Comparison of ENCODE assay signal across 8 cellular contexts in genomic region chrX:81121513-81122363, GRCh38.
DNase-seq lines count a peak whose midpoint lies in the region; ATAC-seq, FAIRE-seq and TF ChIP-seq lines count a peak whose summit lies in the region.

No MANE protein-coding gene starts in this region.

- H3K27ac ChIP-seq in HUES6 (ENCODE audit: low read depth, low read length) (no peak overlapping the region; the same call in 1 of the 2 replicates), foreskin keratinocyte (no peak overlapping the region), neural cell (ENCODE audit: low read length) (no peak overlapping the region)

- H3K4me1 ChIP-seq in HUES6 (ENCODE audit: control insufficient read depth, insufficient read depth, low read length) = 0 out of 2 replicates have a peak, but pooled peaks cover 4% of the 10 kb centered on the region
- H3K4me1 ChIP-seq in foreskin keratinocyte = no peaks in the 10 kb centered on the region

- H3K9me2 ChIP-seq in neural cell (ENCODE audit: insufficient read depth, low read length) = no peaks in the 10 kb centered on the region

- no peaks in the 10 kb centered on the region for H3K79me2 ChIP-seq in neural cell (replicated peaks; ENCODE audit: insufficient read depth, low read length)

- H3K4me3 Mint-ChIP-seq in stimulated activated naive CD8-positive, alpha-beta T cell treated with anti-CD3 and anti-CD28 coated beads, Interleukin-15, Interleukin-2, amounts not matched to agents 100 ng/mL and 50 ng/mL, for 24 hours = peak overlapping the region; percentile 89

- TF ChIP-seq CTCF in D721Med (IDR thresholded peaks at IDR 0.05; ENCODE audit: insufficient read depth, missing control alignments) (no peak), foreskin keratinocyte (conservative IDR thresholded peaks at IDR 0.05) (no peak), neural cell (IDR thresholded peaks at IDR 0.05; ENCODE audit: poor library complexity, severe bottlenecking) (no peak)

- H3K36me3 ChIP-seq in HUES6 (ENCODE audit: control insufficient read depth, insufficient read depth, low read length) (no peaks in the 10 kb centered on the region), neural cell (ENCODE audit: insufficient read depth, low read length) (no peaks in the 10 kb centered on the region)

- H3K27me3 ChIP-seq in HUES6 (ENCODE audit: control insufficient read depth, insufficient read depth, low read length) (peaks cover 24% of the 10 kb centered on the region), foreskin keratinocyte (peaks cover 5% of the 10 kb centered on the region), neural cell (ENCODE audit: insufficient read depth, low read depth, low read length) (no peaks in the 10 kb centered on the region)

- H3K9me3 ChIP-seq in HUES6 (ENCODE audit: control insufficient read depth, insufficient read depth, low read depth, low read length) = no peaks in the 10 kb centered on the region; the same call in 1 of the 2 replicates
- no peaks in the 10 kb centered on the region for H3K9me3 ChIP-seq in neural cell (ENCODE audit: low read length)

- FAIRE-seq in D721Med (lab: Jason Lieb, UNC) = peak; percentile 80

- no peaks in the 10 kb centered on the region for H4K20me1 ChIP-seq in neural cell (ENCODE audit: insufficient read depth)

- H3K9ac ChIP-seq in HUES6 (ENCODE audit: low read length) = peak overlapping the region; percentile 65
- peak overlapping the region; percentile 38 for H3K9ac ChIP-seq in neural cell (ENCODE audit: low read length)

- H3K27me3 Mint-ChIP-seq in stimulated activated naive CD8-positive, alpha-beta T cell treated with anti-CD3 and anti-CD28 coated beads, Interleukin-15, Interleukin-2, amounts not matched to agents 100 ng/mL and 50 ng/mL, for 24 hours = no peaks in the 10 kb centered on the region

- TF ChIP-seq RAD21 in neural cell (conservative IDR thresholded peaks at IDR 0.05) = no peak

- peak overlapping the region; percentile 51 for H3K4me2 ChIP-seq in neural cell (ENCODE audit: low read length)

- peak overlapping the region; percentile 69 for H3K27ac Mint-ChIP-seq in stimulated activated naive CD8-positive, alpha-beta T cell treated with anti-CD3 and anti-CD28 coated beads, Interleukin-15, Interleukin-2, amounts not matched to agents 100 ng/mL and 50 ng/mL, for 24 hours

- DNase-seq in D721Med (ENCODE audit: insufficient read length, low spot score) = peak; percentile 12
- DNase-seq in SHP77 (lab: John Stamatoyannopoulos, UW) = peak; percentile 80 to 84
- peak; percentile 37 for DNase-seq in activated gamma-delta T cell (lab: John Stamatoyannopoulos, UW)
- DNase-seq in foreskin keratinocyte = peak; percentile 68 to 87

- no peaks in the 10 kb centered on the region for H3K36me3 Mint-ChIP-seq in stimulated activated naive CD8-positive, alpha-beta T cell treated with anti-CD3 and anti-CD28 coated beads, Interleukin-15, Interleukin-2, amounts not matched to agents 100 ng/mL and 50 ng/mL, for 24 hours (ENCODE audit: low read depth)

- ATAC-seq in GM21515 (IDR thresholded peaks at IDR 0.05; ENCODE audit: unreplicated experiment) (peak; percentile 98), foreskin keratinocyte (peak; percentile 99)

- H3F3A ChIP-seq in neural cell (ENCODE audit: insufficient read depth, low read length, poor library complexity, severe bottlenecking) = no peaks in the 10 kb centered on the region

- H2AFZ ChIP-seq in neural cell (ENCODE audit: low read depth, low read length) = peak overlapping the region; percentile 14

- peak overlapping the region; percentile 87 for H3K4me3 ChIP-seq in HUES6 (ENCODE audit: low read depth, low read length)
- peak overlapping the region; percentile 75 for H3K4me3 ChIP-seq in neural cell (ENCODE audit: low read length)

- H3K9me3 Mint-ChIP-seq in stimulated activated naive CD8-positive, alpha-beta T cell treated with anti-CD3 and anti-CD28 coated beads, Interleukin-15, Interleukin-2, amounts not matched to agents 100 ng/mL and 50 ng/mL, for 24 hours = no peaks in the 10 kb centered on the region

- no peak for TF ChIP-seq EP300 in neural cell (conservative IDR thresholded peaks at IDR 0.05; ENCODE audit: poor library complexity, severe bottlenecking)

- H3K4me1 Mint-ChIP-seq in stimulated activated naive CD8-positive, alpha-beta T cell treated with anti-CD3 and anti-CD28 coated beads, Interleukin-15, Interleukin-2, amounts not matched to agents 100 ng/mL and 50 ng/mL, for 24 hours (ENCODE audit: low read depth) = peaks cover 11% of the 10 kb centered on the region

TF ChIP-seq in neural cell, 6 proteins besides CTCF, POLR2A, EP300 and RAD21:
- no peak for TF ChIP-seq TAF1 (IDR thresholded peaks at IDR 0.05; ENCODE audit: low read depth)
- TF ChIP-seq REST (IDR thresholded peaks at IDR 0.05; ENCODE audit: borderline replicate concordance) = no peak
- no peak for TF ChIP-seq EZH2 (IDR thresholded peaks at IDR 0.05; ENCODE audit: borderline replicate concordance, insufficient read depth, low read length, poor library complexity, severe bottlenecking)
- no peak for TF ChIP-seq SMC3 (conservative IDR thresholded peaks at IDR 0.05; ENCODE audit: poor library complexity)
- TF ChIP-seq MXI1 (conservative IDR thresholded peaks at IDR 0.05; ENCODE audit: poor library complexity, severe bottlenecking) = no peak
- TF ChIP-seq POLR2AphosphoS5 (IDR thresholded peaks at IDR 0.05) = no peak

Comparison
In these comparisons a context has a peak if more than half of its experiments do, and no peak if none do; other contexts are left out.
1. DNase-seq: peak in every context shown above with its lines; median percentile 82 in SHP77; 78 in foreskin keratinocyte; 37 in activated gamma-delta T cell; 12 in D721Med.